Comparison of ENCODE assay signal across 8 cellular contexts in genomic region chrX:18425199-18426003, GRCh38.
DNase-seq lines count a peak whose midpoint lies in the region; ATAC-seq lines count a peak whose summit lies in the region.

Gene CDKL5, plus strand, starts transcription at chrX:18425608. Its CDS starts 81,489 bp downstream, at chrX:18507097.

- H3K9me3 Mint-ChIP-seq in activated naive CD8-positive, alpha-beta T cell (ENCODE audit: low read depth), result no peaks in the 10 kb centered on the region

- H3K4me3 ChIP-seq in GM08714 (ENCODE audit: low read length), result peak within 1 kb of the TSS; percentile 74

- H3K4me3 Mint-ChIP-seq in activated naive CD8-positive, alpha-beta T cell, result peak within 1 kb of the TSS; percentile 89

- peak; percentile 95 for DNase-seq in NCI-H1105 (lab: John Stamatoyannopoulos, UW)
- DNase-seq in SKM-1 (lab: John Stamatoyannopoulos, UW; ENCODE audit: unreplicated experiment), result peak; percentile 81
- DNase-seq in glomerular visceral epithelial cell (ENCODE audit: extremely low spot score), result peak; percentile 96
- peak; percentile 52 to 98 (median 92) for DNase-seq in nucleus accumbens (lab: John Stamatoyannopoulos, UW)
- peak; percentile 92 for DNase-seq in superior temporal gyrus (ENCODE audit: extremely low spot score)

- peaks cover 14% of the 10 kb centered on the region for H3K4me1 Mint-ChIP-seq in activated naive CD8-positive, alpha-beta T cell (ENCODE audit: low read depth)

- ATAC-seq in HG02642 (IDR thresholded peaks at IDR 0.05; ENCODE audit: poor library complexity, unreplicated experiment), result peak; percentile 98

- no peaks in the 10 kb centered on the region for H3K27me3 Mint-ChIP-seq in activated naive CD8-positive, alpha-beta T cell

- H3K27ac Mint-ChIP-seq in activated naive CD8-positive, alpha-beta T cell, result peak within 1 kb of the TSS; percentile 22

- no peaks in the 10 kb centered on the region for H3K36me3 Mint-ChIP-seq in activated naive CD8-positive, alpha-beta T cell

Comparison
In these comparisons a context has a peak if more than half of its experiments do, and no peak if none do; other contexts are left out.
1. Peak in every context shown above with its lines: DNase-seq, ATAC-seq and H3K4me3 ChIP-seq.